ENCODE assay signal across 19 cellular contexts in the genomic region with DNA sequence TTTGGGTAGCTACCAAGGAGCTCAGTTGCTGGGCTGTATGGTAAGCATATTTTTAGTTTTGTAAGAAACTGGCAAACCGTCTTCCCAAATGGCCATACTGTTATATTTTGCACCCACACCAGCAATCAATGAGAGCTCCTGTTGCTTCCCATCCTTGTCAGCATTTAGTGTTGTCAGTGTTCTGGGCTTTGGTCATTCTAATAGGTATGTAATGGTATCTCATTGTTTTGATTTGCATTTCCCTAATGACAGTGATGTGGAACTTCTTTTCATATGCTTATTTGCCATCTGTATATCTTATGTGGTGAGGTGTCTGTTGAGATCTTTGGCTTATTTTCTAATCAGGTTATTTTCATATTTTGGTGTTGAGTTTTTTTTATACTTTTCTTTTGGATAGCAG.
A peak's percentile ranks its signal among the peaks of the same experiment; 100 is the strongest.
DNase-seq lines count a peak whose midpoint lies in the region; ATAC-seq, FAIRE-seq and TF ChIP-seq lines count a peak whose summit lies in the region.
"Had no signal": no experiment of that assay in that cellular context is flagged by ENCODE, and none has a peak within 500 bp of the region (broad histone marks: within the 10 kb centered on the region; RNA-seq: fewer than 3 reads in every experiment).

No MANE protein-coding gene starts in this region.

- ATAC-seq in CD4-positive, CD25-positive, alpha-beta regulatory T cell (ENCODE audit: low read depth in 2 of 2), result no peak
- ATAC-seq in HG02852 (IDR thresholded peaks at IDR 0.05; ENCODE audit: unreplicated experiment), result no peak
- no peak for ATAC-seq in body of pancreas
- ATAC-seq in right cardiac atrium, result no peak
- ATAC-seq: A549 had no signal

- no peak overlapping the region for H4K8ac ChIP-seq in H1 (ENCODE audit: extremely low read depth, insufficient read depth, low read length)

- H3K18ac ChIP-seq in H1 (ENCODE audit: extremely low read depth, low read length), result no peak overlapping the region

- peak; percentile 88 for FAIRE-seq in H1 (lab: Jason Lieb, UNC)
- FAIRE-seq: A549, HepG2 had no signal

- 22% methylated on average over 1 of the region's 1 CpG; no CpG with 5 or more reads in 1 of the 2 experiments for WGBS in H1 (ENCODE audit: extremely low coverage in 1 of 2, insufficient coverage in 1 of 2, insufficient read length in 1 of 2, insufficient replicate concordance in 2 of 2, low coverage in 1 of 2, low lambda C conversion rate in 2 of 2, missing lambda C conversion rate in 1 of 2), 2 experiments
- 85 to 90% methylated on average over 1 of the region's 1 CpG for WGBS in body of pancreas, 2 donors
- 92% methylated on average over 1 of the region's 1 CpG for WGBS in right cardiac atrium

- peaks cover 0 to 3% (median 0%) of the 10 kb centered on the region in 7 donors for H3K9me3 Mint-ChIP-seq in CD4-positive, CD25-positive, alpha-beta regulatory T cell
- H3K9me3 Mint-ChIP-seq: IgD-negative memory B cell had no signal

- H2AFZ ChIP-seq in H1 (ENCODE audit: low read length), result no peak overlapping the region

- H2BK12ac ChIP-seq in H1 (ENCODE audit: low read depth, low read length), result no peak overlapping the region

- no peak overlapping the region for H3K27ac ChIP-seq in CD4-positive, CD25-positive, alpha-beta regulatory T cell (ENCODE audit: insufficient read depth, low read length, poor library complexity, severe bottlenecking)
- peak overlapping the region; percentile 65 for H3K27ac ChIP-seq in HUES48 (ENCODE audit: low read depth, low read length)
- H3K27ac ChIP-seq in H1 (ENCODE audit: low read depth, low read length), result peak overlapping the region; percentile 56; the same call in 1 of the 2 replicates
- no peak overlapping the region for H3K27ac ChIP-seq in body of pancreas
- no peak overlapping the region for H3K27ac ChIP-seq in right cardiac atrium (ENCODE audit: low read length)
- H3K27ac ChIP-seq: 22Rv1, A549, C4-2B had no signal

- H3K4me3 ChIP-seq in CD4-positive, CD25-positive, alpha-beta regulatory T cell (ENCODE audit: low read depth, low read length), result no peak overlapping the region
- H3K4me3 ChIP-seq in HUES48 (ENCODE audit: low read depth, low read length) (peak overlapping the region; percentile 2; the same call in 1 of the 2 replicates), H1 (ENCODE audit: extremely low read depth in 1 of 4, insufficient read depth in 2 of 4, low read depth in 3 of 4, low read length in 4 of 4) (peak overlapping the region in 1 of 4 experiments; percentile 39; a peak in 2 of 8 replicates), body of pancreas (no peak overlapping the region), right cardiac atrium (ENCODE audit: low read length) (no peak overlapping the region)
- H3K4me3 ChIP-seq: A549 had no signal

- intact Hi-C loops in body of pancreas (cut with DNase I) (no loop called here), right cardiac atrium (cut with DNase I) (no loop called here)

- peak overlapping the region; percentile 52 for H2BK120ac ChIP-seq in H1 (replicated peaks; ENCODE audit: low read depth, low read length)

- H3K79me1 ChIP-seq in H1 (ENCODE audit: low read depth, low read length), result no peaks in the 10 kb centered on the region

- 0 out of 3 replicates have a peak, but pooled peaks of 1 of the 2 experiments have one; percentile 29 for TF ChIP-seq EP300 in H1 (IDR thresholded peaks at IDR 0.05; ENCODE audit: borderline replicate concordance in 1 of 2, low read depth in 2 of 2, low read length in 2 of 2)

- H3K27ac Mint-ChIP-seq in CD4-positive, CD25-positive, alpha-beta regulatory T cell, result peak overlapping the region; percentile 38 to 97 (median 76)
- H3K27ac Mint-ChIP-seq: IgD-negative memory B cell had no signal

- no peaks in the 10 kb centered on the region for H3K9me3 ChIP-seq in CD4-positive, CD25-positive, alpha-beta regulatory T cell (ENCODE audit: control insufficient read depth in 2 of 2, low read length in 2 of 2)
- H3K9me3 ChIP-seq in HUES48 (ENCODE audit: control insufficient read depth, insufficient read depth, low read length), result no peaks in the 10 kb centered on the region
- no peaks in the 10 kb centered on the region for H3K9me3 ChIP-seq in H1 (ENCODE audit: insufficient read depth in 2 of 2, low read depth in 1 of 2, low read length in 1 of 2)
- H3K9me3 ChIP-seq in body of pancreas, result no peaks in the 10 kb centered on the region
- H3K9me3 ChIP-seq in right cardiac atrium (ENCODE audit: control insufficient read depth, low read length), result no peaks in the 10 kb centered on the region
- H3K9me3 ChIP-seq: A549 had no signal

- no peak overlapping the region for H3K14ac ChIP-seq in H1 (ENCODE audit: insufficient read length)

- H4K91ac ChIP-seq in H1 (replicated peaks; ENCODE audit: insufficient read length, low read length), result no peak overlapping the region

- H3K4me1 Mint-ChIP-seq in CD4-positive, CD25-positive, alpha-beta regulatory T cell, result peaks cover 10 to 70% (median 41%) of the 10 kb centered on the region in 4 donors
- H3K4me1 Mint-ChIP-seq: IgD-negative memory B cell had no signal

- peak overlapping the region in 1 of 4 donors; percentile 4 for H3K4me3 Mint-ChIP-seq in CD4-positive, CD25-positive, alpha-beta regulatory T cell
- H3K4me3 Mint-ChIP-seq: CD4-positive, alpha-beta memory T cell; IgD-negative memory B cell had no signal

- H3K79me2 ChIP-seq in H1 (ENCODE audit: control insufficient read depth in 1 of 2, insufficient read depth in 2 of 2, low read length in 2 of 2), result no peaks in the 10 kb centered on the region

- TF ChIP-seq POLR2A in H1 (IDR thresholded peaks at IDR 0.05; ENCODE audit: control extremely low read depth in 1 of 2, low read depth in 2 of 2, low read length in 2 of 2) (no peak), body of pancreas (IDR thresholded peaks at IDR 0.05) (no peak)

- CTCF ChIA-PET in H1 (lab: Charles Lee; ENCODE audit: partially characterized antibody), result no interaction called here

- no peak overlapping the region for H3K56ac ChIP-seq in H1 (replicated peaks; ENCODE audit: insufficient read length, low read depth, low read length)

- no peak for TF ChIP-seq RAD21 in H1 (IDR thresholded peaks at IDR 0.05 in 1 of 2, conservative IDR thresholded peaks at IDR 0.05 in 1 of 2; ENCODE audit: low read depth in 2 of 2, low read length in 2 of 2)

- peaks cover 32% of the 10 kb centered on the region for H3K4me1 ChIP-seq in CD4-positive, CD25-positive, alpha-beta regulatory T cell (ENCODE audit: control insufficient read depth, insufficient read depth, low read length, poor library complexity, severe bottlenecking)
- H3K4me1 ChIP-seq in HUES48 (ENCODE audit: control insufficient read depth, insufficient read depth, low read length) (peaks cover 38% of the 10 kb centered on the region), H1 (replicated peaks in 1 of 4; ENCODE audit: control insufficient read depth in 3 of 4, insufficient read depth in 4 of 4, low read length in 3 of 4) (peaks cover 6 to 31% (median 22%) of the 10 kb centered on the region in 4 experiments; a peak in 5 of 7 replicates), body of pancreas (peaks cover 6% of the 10 kb centered on the region), right cardiac atrium (ENCODE audit: control insufficient read depth, insufficient read depth, low read length) (no peaks in the 10 kb centered on the region)
- H3K4me1 ChIP-seq: A549 had no signal

- no peak overlapping the region for H2AK5ac ChIP-seq in H1 (ENCODE audit: low read depth, low read length)

- TF ChIP-seq CTCF in H1 (IDR thresholded peaks at IDR 0.05; ENCODE audit: control extremely low read depth in 1 of 3, insufficient read depth in 1 of 3, low read depth in 1 of 3, low read length in 3 of 3), result no peak
- no peak for TF ChIP-seq CTCF in body of pancreas (IDR thresholded peaks at IDR 0.05)

- no peaks in the 10 kb centered on the region for H4K20me1 ChIP-seq in H1 (replicated peaks in 1 of 2; ENCODE audit: control insufficient read depth in 1 of 2, insufficient read depth in 2 of 2, low read length in 2 of 2)

- H3K4ac ChIP-seq in H1 (replicated peaks; ENCODE audit: insufficient read length, low read depth, low read length), result no peak overlapping the region

- H3K27me3 ChIP-seq in CD4-positive, CD25-positive, alpha-beta regulatory T cell (ENCODE audit: control insufficient read depth, insufficient read depth, low read length), result no peaks in the 10 kb centered on the region
- no peaks in the 10 kb centered on the region for H3K27me3 ChIP-seq in HUES48 (ENCODE audit: control insufficient read depth, insufficient read depth, low read length)
- H3K27me3 ChIP-seq in H1 (replicated peaks in 1 of 4; ENCODE audit: control insufficient read depth in 3 of 4, extremely low read depth in 1 of 4, insufficient read depth in 3 of 4, low read length in 3 of 4), result no peaks in the 10 kb centered on the region
- H3K27me3 ChIP-seq in body of pancreas, result no peaks in the 10 kb centered on the region
- H3K27me3 ChIP-seq in right cardiac atrium (ENCODE audit: control insufficient read depth, insufficient read depth), result no peaks in the 10 kb centered on the region

- peaks cover 7% of the 10 kb centered on the region for H3K36me3 Mint-ChIP-seq in CD4-positive, CD25-positive, alpha-beta regulatory T cell
- H3K36me3 Mint-ChIP-seq: CD4-positive, alpha-beta memory T cell; IgD-negative memory B cell had no signal

- H3K23ac ChIP-seq in H1 (ENCODE audit: insufficient read length), result no peak overlapping the region

- H2BK15ac ChIP-seq in H1 (ENCODE audit: low read length), result no peak overlapping the region

- H3K36me3 ChIP-seq in CD4-positive, CD25-positive, alpha-beta regulatory T cell (ENCODE audit: control insufficient read depth, insufficient read depth, low read length), result no peaks in the 10 kb centered on the region
- no peaks in the 10 kb centered on the region for H3K36me3 ChIP-seq in HUES48 (ENCODE audit: control insufficient read depth, insufficient read depth, low read length)
- H3K36me3 ChIP-seq in H1 (ENCODE audit: control insufficient read depth in 2 of 4, insufficient read depth in 4 of 4, low read length in 3 of 4), result no peaks in the 10 kb centered on the region
- H3K36me3 ChIP-seq in body of pancreas (replicated peaks in 1 of 2; ENCODE audit: insufficient read depth in 1 of 2, low read depth in 2 of 2), result no peaks in the 10 kb centered on the region

- no peaks in the 10 kb centered on the region for H3K23me2 ChIP-seq in H1 (ENCODE audit: low read depth, low read length)

- H3K4me2 ChIP-seq in H1 (ENCODE audit: insufficient read depth in 1 of 2, low read depth in 2 of 2, low read length in 2 of 2), result peak overlapping the region; percentile 49 to 64; a peak in 2 of 4 replicates
- H3K4me2 ChIP-seq: A549 had no signal

- H3K27me3 Mint-ChIP-seq in CD4-positive, CD25-positive, alpha-beta regulatory T cell, result no peaks in the 10 kb centered on the region
- H3K27me3 Mint-ChIP-seq: CD4-positive, alpha-beta memory T cell; IgD-negative memory B cell had no signal

- no peak overlapping the region for H2BK20ac ChIP-seq in H1 (ENCODE audit: low read length)

- H2BK5ac ChIP-seq in H1 (ENCODE audit: low read depth, low read length), result peak overlapping the region; percentile 95; the same call in 1 of the 2 replicates

- no peak overlapping the region for H3K9ac ChIP-seq in HUES48 (ENCODE audit: low read depth, low read length)
- H3K9ac ChIP-seq in H1 (replicated peaks in 1 of 4; ENCODE audit: extremely low read depth in 1 of 4, low read depth in 3 of 4, low read length in 3 of 4), result no peak overlapping the region

- POLR2A ChIA-PET in H1 (lab: Charles Lee; ENCODE audit: partially characterized antibody), result no interaction called here

- no peak for DNase-seq in CD4-positive, CD25-positive, alpha-beta regulatory T cell
- DNase-seq in NCI-H526 treated with DMSO at 0.1 percent for 48 hours (lab: John Stamatoyannopoulos, UW), result peak; percentile 27
- no peak for DNase-seq in H1 (ENCODE audit: low read depth in 1 of 2, low spot score in 2 of 2)
- no peak for DNase-seq in NCI-H524 treated with DMSO at 0.1 percent for 48 hours (lab: John Stamatoyannopoulos, UW)
- DNase-seq in body of pancreas, result no peak
- DNase-seq in right cardiac atrium, result no peak
- DNase-seq: AML-193; CD4-positive, alpha-beta memory T cell; DMS153; DMS79; GDM1; KBM-7 had no signal

- peak overlapping the region; percentile 69 for H4K5ac ChIP-seq in H1 (ENCODE audit: insufficient read length, low read depth, low read length)

Comparison
In these comparisons a context has a peak if more than half of its experiments do, and no peak if none do; other contexts are left out.
1. H3K27ac ChIP-seq: peak in HUES48 (single experiment) and H1 (single experiment); none in CD4-positive, CD25-positive, alpha-beta regulatory T cell (single experiment), body of pancreas (0 of 4) and right cardiac atrium (single experiment).